Comparison of ENCODE assay signal across 21 cellular contexts in genomic region chr10:120392245-120392644, GRCh38.
DNase-seq lines count a peak whose midpoint lies in the region; ATAC-seq and TF ChIP-seq lines count a peak whose summit lies in the region.
"Had no signal": no experiment of that assay in that cellular context is flagged by ENCODE, and none has a peak within 500 bp of the region (broad histone marks: within the 10 kb centered on the region; RNA-seq: fewer than 3 reads in every experiment).

No MANE protein-coding gene starts in this region.

- no peaks in the 10 kb centered on the region for H3K36me3 ChIP-seq in mucosa of descending colon (ENCODE audit: low read depth)
- H3K36me3 ChIP-seq: Peyer's patch, SJCRH30 had no signal

- H3K27ac ChIP-seq in VCaP (peak overlapping the region; percentile 66), foreskin keratinocyte (no peak overlapping the region)
- H3K27ac ChIP-seq: Peyer's patch, SJCRH30 had no signal

- H3K9me3 ChIP-seq in mucosa of descending colon, result no peaks in the 10 kb centered on the region
- H3K9me3 ChIP-seq: Peyer's patch, SJCRH30 had no signal

- ATAC-seq in foreskin keratinocyte (peak; percentile 52), mucosa of descending colon (peak; percentile 80), GM21529 (IDR thresholded peaks at IDR 0.05; ENCODE audit: unreplicated experiment) (no peak), GM18502 (IDR thresholded peaks at IDR 0.05; ENCODE audit: poor library complexity, unreplicated experiment) (no peak)
- ATAC-seq: GM12878, HCT116 had no signal

- DNase-seq in Daoy (ENCODE audit: low read depth), result peak; percentile 12
- no peak for DNase-seq in foreskin keratinocyte
- no peak for DNase-seq in mucosa of descending colon
- DNase-seq in HCEC 1CT, result no peak
- no peak for DNase-seq in NCI-H774 (lab: John Stamatoyannopoulos, UW)
- DNase-seq: AML-193; C1 segment of cervical spinal cord; CD8-positive, alpha-beta memory T cell; GOT3; IMR-90; MV-4-11; NCI-H2081 treated with DMSO at 0.1 percent for 48 hours; NCI-H2171 treated with DMSO at 0.1 percent for 48 hours; NCI-H524 treated with DMSO at 0.1 percent for 48 hours; Peyer's patch; SJCRH30 had no signal

- H3K4me1 ChIP-seq in foreskin keratinocyte (no peaks in the 10 kb centered on the region), mucosa of descending colon (ENCODE audit: low read depth) (no peaks in the 10 kb centered on the region)
- H3K4me1 ChIP-seq: Peyer's patch, SJCRH30 had no signal

- intact Hi-C loops in mucosa of descending colon (cut with DNase I, micrococcal nuclease), result no loop called here

- no peak overlapping the region for H3K4me3 ChIP-seq in mucosa of descending colon
- H3K4me3 ChIP-seq: GM12878, Peyer's patch, SJCRH30 had no signal

- TF ChIP-seq CTCF in VCaP (conservative IDR thresholded peaks at IDR 0.05) (no peak), foreskin keratinocyte (conservative IDR thresholded peaks at IDR 0.05) (no peak), mucosa of descending colon (IDR thresholded peaks at IDR 0.05) (no peak)

- H3K27me3 ChIP-seq in foreskin keratinocyte, result peaks cover 7% of the 10 kb centered on the region
- H3K27me3 ChIP-seq: Peyer's patch had no signal

Comparison
In these comparisons a context has a peak if more than half of its experiments do, and no peak if none do; other contexts are left out.
1. ATAC-seq: peak in foreskin keratinocyte (single experiment) and mucosa of descending colon (single experiment); none in GM21529 (single experiment) and GM18502 (single experiment).